ENCODE assay signal across 14 cellular contexts in the genomic region with DNA sequence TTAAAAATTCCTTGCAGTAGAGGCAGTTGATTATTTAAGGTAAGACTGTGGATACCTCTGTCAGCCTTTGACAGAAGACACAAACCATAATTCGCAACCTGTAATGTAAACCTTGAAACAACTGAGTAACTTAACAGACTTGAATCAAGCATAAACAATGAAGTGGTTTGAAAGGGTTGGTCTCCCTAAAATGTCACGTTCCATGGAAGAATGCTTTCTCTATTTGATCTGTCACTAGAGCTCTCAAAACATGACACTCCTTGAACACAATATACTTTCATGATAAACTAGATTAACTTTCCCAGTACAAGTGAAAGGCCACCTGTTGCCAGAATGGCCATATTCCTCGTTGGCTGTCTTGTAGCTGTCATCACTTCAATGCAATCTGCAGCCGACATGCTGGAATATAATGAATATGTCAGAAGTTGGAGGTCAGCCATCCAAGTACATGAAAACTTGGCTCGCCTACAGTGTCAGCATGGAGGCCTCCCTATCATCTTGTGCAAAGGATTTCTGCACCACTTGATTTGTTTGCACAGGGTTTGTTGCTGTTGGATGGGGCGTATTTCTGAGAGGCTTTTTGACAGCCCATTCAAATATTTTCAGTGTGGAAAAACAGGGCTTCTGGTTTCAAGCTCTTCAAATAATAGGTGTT.
DNase-seq lines count a peak whose midpoint lies in the region; ATAC-seq, FAIRE-seq and TF ChIP-seq lines count a peak whose summit lies in the region.
"Had no signal": no experiment of that assay in that cellular context is flagged by ENCODE, and none has a peak within 500 bp of the region (broad histone marks: within the 10 kb centered on the region; RNA-seq: fewer than 3 reads in every experiment).

No MANE protein-coding gene starts in this region.

- H3K4me1 ChIP-seq in HepG2 (ENCODE audit: insufficient read depth, low read length) (no peaks in the 10 kb centered on the region), right lobe of liver (no peaks in the 10 kb centered on the region), prostate gland (replicated peaks) (no peaks in the 10 kb centered on the region)

- H3K36me3 ChIP-seq in HepG2 (replicated peaks in 1 of 2; ENCODE audit: control insufficient read depth in 1 of 2, insufficient read depth in 2 of 2, low read length in 2 of 2) (no peaks in the 10 kb centered on the region), right lobe of liver (no peaks in the 10 kb centered on the region), prostate gland (no peaks in the 10 kb centered on the region)
- H3K36me3 ChIP-seq: neutrophil had no signal

- POLR2A ChIA-PET in HepG2 (lab: Yijun Ruan, JAX): no interaction called here

- WGBS in HepG2 (ENCODE audit: low lambda C conversion rate): 7% methylated on average over 6 of the region's 6 CpGs
- 49% methylated on average over 6 of the region's 6 CpGs for WGBS in right lobe of liver (ENCODE audit: insufficient coverage, low coverage, low lambda C conversion rate, missing lambda C conversion rate)
- WGBS in prostate gland: 32% methylated on average over 6 of the region's 6 CpGs

- H3K9ac ChIP-seq in HepG2 (ENCODE audit: insufficient read depth, low read depth, low read length): no peak overlapping the region

- DNase-seq in HepG2 (ENCODE audit: low spot score): peak; percentile 13
- DNase-seq in right lobe of liver: no peak
- peak; percentile 81 for DNase-seq in astrocyte of the cerebellum (ENCODE audit: low read depth)
- no peak for DNase-seq in left cardiac atrium
- DNase-seq in prostate gland (ENCODE audit: low spot score): no peak
- DNase-seq in ecto neural progenitor cell (ENCODE audit: low spot score): no peak
- no peak for DNase-seq in GM19240 (ENCODE audit: insufficient read length, low spot score)
- DNase-seq: ACHN; activated CD4-positive, alpha-beta T cell treated with anti-CD3 and anti-CD28 coated beads, Interleukin-2, amount 50 U/mL, for 48 hours; activated naive CD4-positive, alpha-beta T cell; stimulated activated CD8-positive, alpha-beta memory T cell treated with anti-CD3 and anti-CD28 coated beads, Interleukin-4, amount 100 ng/mL, for 48 hours had no signal

- CTCF ChIA-PET in HepG2 (lab: Yijun Ruan, JAX; ENCODE audit: low intra/inter-chr PET ratio, low total read pairs): no interaction called here

- ATAC-seq in HepG2: no peak
- no peak for ATAC-seq in right lobe of liver
- peak; percentile 87 to 95 for ATAC-seq in left cardiac atrium
- no peak for ATAC-seq in GM21529 (IDR thresholded peaks at IDR 0.05; ENCODE audit: unreplicated experiment)

- H3K27me3 ChIP-seq in HepG2 (ENCODE audit: control insufficient read depth in 1 of 2, insufficient read depth in 2 of 2, low read length in 2 of 2) (no peaks in the 10 kb centered on the region; a peak in 1 of 5 replicates), right lobe of liver (no peaks in the 10 kb centered on the region), prostate gland (replicated peaks; ENCODE audit: insufficient read depth) (no peaks in the 10 kb centered on the region)
- H3K27me3 ChIP-seq: neutrophil had no signal

- no peak for FAIRE-seq in HepG2 (lab: Jason Lieb, UNC)
- FAIRE-seq: urothelium cell line had no signal

- no peaks in the 10 kb centered on the region for H3K79me2 ChIP-seq in HepG2 (ENCODE audit: insufficient read depth, low read length)

- TF ChIP-seq CTCF in HepG2 (CRISPR knock-in tag; IDR thresholded peaks at IDR 0.05): no peak
- no peak for TF ChIP-seq CTCF in right lobe of liver (IDR thresholded peaks at IDR 0.05)
- no peak for TF ChIP-seq CTCF in astrocyte of the cerebellum (IDR thresholded peaks at IDR 0.05; ENCODE audit: low read depth, low read length, missing control alignments)
- no peak for TF ChIP-seq CTCF in prostate gland (IDR thresholded peaks at IDR 0.05)

- H3K27ac ChIP-seq in HepG2 (ENCODE audit: extremely low read length, insufficient read depth, low read length) (no peak overlapping the region), right lobe of liver (no peak overlapping the region), prostate gland (no peak overlapping the region)
- H3K27ac ChIP-seq: neutrophil had no signal

- TF ChIP-seq POLR2A in HepG2 (IDR thresholded peaks at IDR 0.05; ENCODE audit: insufficient read depth in 1 of 2, low read depth in 2 of 2, low read length in 2 of 2) (no peak), right lobe of liver (IDR thresholded peaks at IDR 0.05) (no peak), prostate gland (IDR thresholded peaks at IDR 0.05) (no peak)

- BruUV-seq in HepG2 (replicated peaks; lab: Mats Ljungman, UMichigan): no TSS peak

- H3K4me2 ChIP-seq in HepG2 (ENCODE audit: low read depth, low read length): no peak overlapping the region

- H2AFZ ChIP-seq in HepG2 (ENCODE audit: low read length): no peak overlapping the region

- TF ChIP-seq RAD21 in HepG2 (CRISPR knock-in tag; IDR thresholded peaks at IDR 0.05): no peak

- H3K9me3 ChIP-seq in HepG2 (ENCODE audit: low read length) (peaks cover 16% of the 10 kb centered on the region; the same call in 1 of the 2 replicates), right lobe of liver (no peaks in the 10 kb centered on the region), prostate gland (no peaks in the 10 kb centered on the region)
- H3K9me3 ChIP-seq: neutrophil had no signal

- TF ChIP-seq EP300 in HepG2 (IDR thresholded peaks at IDR 0.05; ENCODE audit: low read depth in 2 of 2, low read length in 2 of 2) (no peak), HepG2 (CRISPR knock-in tag; IDR thresholded peaks at IDR 0.05; ENCODE audit: borderline replicate concordance) (no peak)

- no peaks in the 10 kb centered on the region; the same call in 1 of the 2 replicates for H4K20me1 ChIP-seq in HepG2 (ENCODE audit: insufficient read depth, low read length)

- in situ Hi-C loops in HepG2 (cut with HindIII; ENCODE audit: extremely low pct_ligation_motif_present, low pct_unique_long_range_greater_than_20kb): no loop called here
- in situ Hi-C loops in astrocyte of the cerebellum (cut with HindIII; ENCODE audit: low sequenced_read_pairs): no loop called here

- H3K4me3 ChIP-seq in HepG2 (replicated peaks in 1 of 3; ENCODE audit: insufficient read depth in 1 of 3, low read depth in 2 of 3, low read length in 3 of 3) (no peak overlapping the region), right lobe of liver (no peak overlapping the region), astrocyte of the cerebellum (ENCODE audit: low read depth, low read length) (no peak overlapping the region), prostate gland (no peak overlapping the region)

- intact Hi-C loops in HepG2 (cut with micrococcal nuclease; ENCODE audit: unreplicated experiment) (no loop called here), right lobe of liver (cut with DNase I) (no loop called here), left cardiac atrium (cut with DNase I) (no loop called here), prostate gland (cut with DNase I) (no loop called here)

TF ChIP-seq in HepG2, 621 proteins besides CTCF, POLR2A, EP300 and RAD21 (continues in another document):
- TF ChIP-seq FOXK2 (IDR thresholded peaks at IDR 0.05) (no peak), HIVEP1 (CRISPR knock-in tag; IDR thresholded peaks at IDR 0.05) (no peak), ZFP62 (CRISPR knock-in tag; IDR thresholded peaks at IDR 0.05) (no peak), KLF6 (CRISPR knock-in tag; IDR thresholded peaks at IDR 0.05) (no peak), ZNF598 (CRISPR knock-in tag; IDR thresholded peaks at IDR 0.05; ENCODE audit: borderline replicate concordance) (no peak), ZNF674 (CRISPR knock-in tag; IDR thresholded peaks at IDR 0.05; ENCODE audit: low read depth) (no peak), ZNF317 (CRISPR knock-in tag; IDR thresholded peaks at IDR 0.05) (no peak)
- TF ChIP-seq, protein P1, sequence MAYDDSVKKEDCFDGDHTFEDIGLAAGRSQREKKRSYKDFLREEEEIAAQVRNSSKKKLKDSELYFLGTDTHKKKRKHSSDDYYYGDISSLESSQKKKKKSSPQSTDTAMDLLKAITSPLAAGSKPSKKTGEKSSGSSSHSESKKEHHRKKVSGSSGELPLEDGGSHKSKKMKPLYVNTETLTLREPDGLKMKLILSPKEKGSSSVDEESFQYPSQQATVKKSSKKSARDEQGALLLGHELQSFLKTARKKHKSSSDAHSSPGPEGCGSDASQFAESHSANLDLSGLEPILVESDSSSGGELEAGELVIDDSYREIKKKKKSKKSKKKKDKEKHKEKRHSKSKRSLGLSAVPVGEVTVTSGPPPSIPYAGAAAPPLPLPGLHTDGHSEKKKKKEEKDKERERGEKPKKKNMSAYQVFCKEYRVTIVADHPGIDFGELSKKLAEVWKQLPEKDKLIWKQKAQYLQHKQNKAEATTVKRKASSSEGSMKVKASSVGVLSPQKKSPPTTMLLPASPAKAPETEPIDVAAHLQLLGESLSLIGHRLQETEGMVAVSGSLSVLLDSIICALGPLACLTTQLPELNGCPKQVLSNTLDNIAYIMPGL (CRISPR knock-in tag; IDR thresholded peaks at IDR 0.05; ENCODE audit: borderline replicate concordance in 1 of 2, low read depth in 1 of 2): no peak
- TF ChIP-seq, protein P2, sequence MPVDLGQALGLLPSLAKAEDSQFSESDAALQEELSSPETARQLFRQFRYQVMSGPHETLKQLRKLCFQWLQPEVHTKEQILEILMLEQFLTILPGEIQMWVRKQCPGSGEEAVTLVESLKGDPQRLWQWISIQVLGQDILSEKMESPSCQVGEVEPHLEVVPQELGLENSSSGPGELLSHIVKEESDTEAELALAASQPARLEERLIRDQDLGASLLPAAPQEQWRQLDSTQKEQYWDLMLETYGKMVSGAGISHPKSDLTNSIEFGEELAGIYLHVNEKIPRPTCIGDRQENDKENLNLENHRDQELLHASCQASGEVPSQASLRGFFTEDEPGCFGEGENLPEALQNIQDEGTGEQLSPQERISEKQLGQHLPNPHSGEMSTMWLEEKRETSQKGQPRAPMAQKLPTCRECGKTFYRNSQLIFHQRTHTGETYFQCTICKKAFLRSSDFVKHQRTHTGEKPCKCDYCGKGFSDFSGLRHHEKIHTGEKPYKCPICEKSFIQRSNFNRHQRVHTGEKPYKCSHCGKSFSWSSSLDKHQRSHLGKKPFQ (CRISPR knock-in tag; IDR thresholded peaks at IDR 0.05; ENCODE audit: insufficient replicate concordance): no peak
- TF ChIP-seq, protein P3, sequence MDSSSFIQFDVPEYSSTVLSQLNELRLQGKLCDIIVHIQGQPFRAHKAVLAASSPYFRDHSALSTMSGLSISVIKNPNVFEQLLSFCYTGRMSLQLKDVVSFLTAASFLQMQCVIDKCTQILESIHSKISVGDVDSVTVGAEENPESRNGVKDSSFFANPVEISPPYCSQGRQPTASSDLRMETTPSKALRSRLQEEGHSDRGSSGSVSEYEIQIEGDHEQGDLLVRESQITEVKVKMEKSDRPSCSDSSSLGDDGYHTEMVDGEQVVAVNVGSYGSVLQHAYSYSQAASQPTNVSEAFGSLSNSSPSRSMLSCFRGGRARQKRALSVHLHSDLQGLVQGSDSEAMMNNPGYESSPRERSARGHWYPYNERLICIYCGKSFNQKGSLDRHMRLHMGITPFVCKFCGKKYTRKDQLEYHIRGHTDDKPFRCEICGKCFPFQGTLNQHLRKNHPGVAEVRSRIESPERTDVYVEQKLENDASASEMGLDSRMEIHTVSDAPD (CRISPR knock-in tag; IDR thresholded peaks at IDR 0.05): no peak

Comparison
In these comparisons a context has a peak if more than half of its experiments do, and no peak if none do; other contexts are left out.
1. DNase-seq: peak in HepG2 (single experiment) and astrocyte of the cerebellum (single experiment); none in right lobe of liver (0 of 3), left cardiac atrium (single experiment), prostate gland (single experiment), ecto neural progenitor cell (single experiment) and GM19240 (single experiment).
2. ATAC-seq: peak in left cardiac atrium (2 of 2); none in HepG2 (single experiment), right lobe of liver (0 of 4) and GM21529 (single experiment).